ENCODE assay signal across 2 cellular contexts in the genomic region with DNA sequence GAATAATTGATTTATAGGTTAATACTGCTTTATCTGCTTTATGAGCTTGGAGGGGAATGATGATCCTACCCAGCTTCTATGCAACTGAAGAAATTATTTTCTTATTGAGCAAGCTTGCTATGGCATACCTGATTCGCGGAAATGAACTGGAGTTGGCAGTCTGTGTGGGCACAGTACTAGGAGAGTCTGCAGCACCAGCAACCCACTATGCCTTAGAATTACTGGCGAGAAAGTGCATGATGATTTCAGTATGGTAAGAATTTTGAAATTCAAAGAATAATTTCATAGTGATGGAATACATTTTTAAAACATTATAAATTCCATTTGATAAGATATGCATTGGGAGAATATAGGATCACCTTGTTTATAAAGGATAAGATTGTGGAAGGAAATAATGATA.
"Had no signal": no experiment of that assay in that cellular context is flagged by ENCODE, and none has a peak within 500 bp of the region (broad histone marks: within the 10 kb centered on the region; RNA-seq: fewer than 3 reads in every experiment).

No MANE protein-coding gene starts in this region.

- DNase-seq: GDM1, GF-D8 had no signal
